In genomic region chr20:51363378-51363777, GRCh38 we compare ENCODE assay signal across 17 cellular contexts.
A peak's percentile ranks its signal among the peaks of the same experiment; 100 is the strongest.
DNase-seq lines count a peak whose midpoint lies in the region; ATAC-seq, FAIRE-seq and TF ChIP-seq lines count a peak whose summit lies in the region.
"Had no signal": no experiment of that assay in that cellular context is flagged by ENCODE, and none has a peak within 500 bp of the region (broad histone marks: within the 10 kb centered on the region; RNA-seq: fewer than 3 reads in every experiment).

No MANE protein-coding gene starts in this region.

- no peaks in the 10 kb centered on the region for H3K27me3 ChIP-seq in Peyer's patch

- H3K27me3 Mint-ChIP-seq in activated CD4-positive, alpha-beta T cell treated with anti-CD3 and anti-CD28 coated beads for 36 hours = peaks cover 2% of the 10 kb centered on the region
- H3K27me3 Mint-ChIP-seq in activated T-helper 17 cell treated with anti-CD3 and anti-CD28 coated beads, Interleukin-2, amount 50 U/mL, for 72 hours = no peaks in the 10 kb centered on the region

- H3K27ac ChIP-seq in Peyer's patch = no peak overlapping the region
- H3K27ac ChIP-seq: 22Rv1, SK-N-MC had no signal

- intact Hi-C loops in activated CD4-positive, alpha-beta T cell treated with anti-CD3 and anti-CD28 coated beads for 36 hours (cut with DNase I, micrococcal nuclease) = no loop called here

- H3K9me3 ChIP-seq in Peyer's patch = no peaks in the 10 kb centered on the region

- H3K36me3 ChIP-seq in Peyer's patch = no peaks in the 10 kb centered on the region

- no peak overlapping the region for H3K4me3 Mint-ChIP-seq in activated CD4-positive, alpha-beta T cell treated with anti-CD3 and anti-CD28 coated beads for 36 hours
- H3K4me3 Mint-ChIP-seq in activated T-helper 17 cell treated with anti-CD3 and anti-CD28 coated beads, Interleukin-2, amount 50 U/mL, for 72 hours = no peak overlapping the region
- no peak overlapping the region for H3K4me3 Mint-ChIP-seq in stimulated activated effector memory CD8-positive, alpha-beta T cell treated with anti-CD3 and anti-CD28 coated beads, Interleukin-12 subunit alpha, Interleukin-12 subunit beta, amount 100 ng/mL, for 72 hours
- H3K4me3 Mint-ChIP-seq: CD14-positive monocyte had no signal

- TF ChIP-seq CTCF in Peyer's patch (IDR thresholded peaks at IDR 0.05) = no peak

- no peak overlapping the region for H3K27ac Mint-ChIP-seq in activated CD4-positive, alpha-beta T cell treated with anti-CD3 and anti-CD28 coated beads for 36 hours
- no peak overlapping the region for H3K27ac Mint-ChIP-seq in activated T-helper 17 cell treated with anti-CD3 and anti-CD28 coated beads, Interleukin-2, amount 50 U/mL, for 72 hours
- no peak overlapping the region for H3K27ac Mint-ChIP-seq in stimulated activated effector memory CD8-positive, alpha-beta T cell treated with anti-CD3 and anti-CD28 coated beads, Interleukin-12 subunit alpha, Interleukin-12 subunit beta, amount 100 ng/mL, for 72 hours
- H3K27ac Mint-ChIP-seq: CD14-positive monocyte had no signal

- FAIRE-seq in HTR-8/SVneo (lab: Jason Lieb, UNC) = no peak
- FAIRE-seq: H54 had no signal

- H3K4me1 Mint-ChIP-seq in activated CD4-positive, alpha-beta T cell treated with anti-CD3 and anti-CD28 coated beads for 36 hours = no peaks in the 10 kb centered on the region
- H3K4me1 Mint-ChIP-seq in activated T-helper 17 cell treated with anti-CD3 and anti-CD28 coated beads, Interleukin-2, amount 50 U/mL, for 72 hours = peaks cover 1% of the 10 kb centered on the region
- peaks cover 8% of the 10 kb centered on the region for H3K4me1 Mint-ChIP-seq in stimulated activated effector memory CD8-positive, alpha-beta T cell treated with anti-CD3 and anti-CD28 coated beads, Interleukin-12 subunit alpha, Interleukin-12 subunit beta, amount 100 ng/mL, for 72 hours
- H3K4me1 Mint-ChIP-seq: CD14-positive monocyte had no signal

- no peak for DNase-seq in activated CD4-positive, alpha-beta T cell treated with anti-CD3 and anti-CD28 coated beads for 36 hours
- DNase-seq in activated CD4-positive, alpha-beta T cell treated with anti-CD3 and anti-CD28 coated beads, Interleukin-2, amount 50 U/mL, for 4 hours = no peak
- no peak for DNase-seq in stimulated activated effector memory CD8-positive, alpha-beta T cell treated with anti-CD3 and anti-CD28 coated beads, Interleukin-12 subunit alpha, Interleukin-12 subunit beta, amount 100 ng/mL, for 72 hours (ENCODE audit: low spot score in 2 of 2)
- DNase-seq in HTR-8/SVneo (ENCODE audit: insufficient read length, low spot score) (no peak), Peyer's patch (no peak)
- DNase-seq: DMS79 treated with DMSO at 0.1 percent for 48 hours, NCI-H1694 treated with DMSO at 0.1 percent for 48 hours, NCI-H510A, NCI-H748 treated with DMSO at 0.1 percent for 48 hours, SHP77 had no signal

- CTCF ChIA-PET in activated CD4-positive, alpha-beta T cell treated with anti-CD3 and anti-CD28 coated beads for 36 hours (lab: Charles Lee) = no interaction called here

- POLR2A ChIA-PET in activated CD4-positive, alpha-beta T cell treated with anti-CD3 and anti-CD28 coated beads for 36 hours (lab: Charles Lee) = no interaction called here

- ATAC-seq in activated CD4-positive, alpha-beta T cell treated with anti-CD3 and anti-CD28 coated beads for 36 hours = peak; percentile 39
- peak; percentile 72 for ATAC-seq in HG02981 (IDR thresholded peaks at IDR 0.05; ENCODE audit: unreplicated experiment)
- ATAC-seq in activated T-helper 17 cell treated with anti-CD3 and anti-CD28 coated beads, Interleukin-2, amount 50 U/mL, for 72 hours (replicated peaks) = peak; percentile 69
- peak; percentile 65 for ATAC-seq in stimulated activated effector memory CD8-positive, alpha-beta T cell treated with anti-CD3 and anti-CD28 coated beads, Interleukin-12 subunit alpha, Interleukin-12 subunit beta, amount 100 ng/mL, for 72 hours
- ATAC-seq in HG03565 (IDR thresholded peaks at IDR 0.05; ENCODE audit: unreplicated experiment) = no peak

- no peaks in the 10 kb centered on the region for H3K36me3 Mint-ChIP-seq in activated CD4-positive, alpha-beta T cell treated with anti-CD3 and anti-CD28 coated beads for 36 hours (ENCODE audit: low read depth)
- no peaks in the 10 kb centered on the region for H3K36me3 Mint-ChIP-seq in activated T-helper 17 cell treated with anti-CD3 and anti-CD28 coated beads, Interleukin-2, amount 50 U/mL, for 72 hours (ENCODE audit: low read depth)
- no peaks in the 10 kb centered on the region for H3K36me3 Mint-ChIP-seq in stimulated activated effector memory CD8-positive, alpha-beta T cell treated with anti-CD3 and anti-CD28 coated beads, Interleukin-12 subunit alpha, Interleukin-12 subunit beta, amount 100 ng/mL, for 72 hours
- H3K36me3 Mint-ChIP-seq: CD14-positive monocyte had no signal

- no peak overlapping the region for H3K4me3 ChIP-seq in Peyer's patch
- H3K4me3 ChIP-seq: SK-N-MC had no signal

- H3K4me1 ChIP-seq in Peyer's patch = no peaks in the 10 kb centered on the region

- peaks cover 7% of the 10 kb centered on the region for H3K9me3 Mint-ChIP-seq in activated CD4-positive, alpha-beta T cell treated with anti-CD3 and anti-CD28 coated beads for 36 hours (ENCODE audit: low read depth)
- H3K9me3 Mint-ChIP-seq in activated T-helper 17 cell treated with anti-CD3 and anti-CD28 coated beads, Interleukin-2, amount 50 U/mL, for 72 hours = peaks cover 8% of the 10 kb centered on the region
- peaks cover 5% of the 10 kb centered on the region for H3K9me3 Mint-ChIP-seq in stimulated activated effector memory CD8-positive, alpha-beta T cell treated with anti-CD3 and anti-CD28 coated beads, Interleukin-12 subunit alpha, Interleukin-12 subunit beta, amount 100 ng/mL, for 72 hours

- TF ChIP-seq POLR2A in Peyer's patch (IDR thresholded peaks at IDR 0.05) = no peak
